22 cellular contexts compared by ENCODE assay signal in genomic region chr20:58448958-58449357, GRCh38. TPM values are rescaled to one million over a fixed set of nuclear protein-coding genes. Genes with fewer than 3 reads are reported as not detected.
DNase-seq lines count a peak whose midpoint lies in the region; ATAC-seq and TF ChIP-seq lines count a peak whose summit lies in the region.
"Had no signal": no experiment of that assay in that cellular context is flagged by ENCODE, and none has a peak within 500 bp of the region (broad histone marks: within the 10 kb centered on the region; RNA-seq: fewer than 3 reads in every experiment).

No MANE protein-coding gene starts in this region.

- POLR2A ChIA-PET in SK-N-SH (lab: Yijun Ruan, JAX): interaction anchor here (0.6 to 2.0 kb wide), 3 partner anchors 23 to 202 kb away, joined by 3 to 6 read pairs (median 4); partner anchors contain the start of genes STX16 and VAPB

- TF ChIP-seq EP300 in SK-N-SH (IDR thresholded peaks at IDR 0.05; ENCODE audit: borderline replicate concordance in 1 of 2, low read depth in 1 of 2, low read length in 1 of 2): no peak

- peak overlapping the region; percentile 75 for H3K27ac Mint-ChIP-seq in glutamatergic neuron (ENCODE audit: unreplicated experiment)
- peak overlapping the region; percentile 61 for H3K27ac Mint-ChIP-seq in stimulated activated memory B cell treated with anti-CD40 and anti-IgM and Interleukin-4, amounts not matched to agents 10 μg/mL and 1 μg/mL and 100 μg/mL, for 72 hours

- intact Hi-C loops in heart left ventricle (cut with DNase I): loop anchor here in 7 of 10 donors (5.0 to 10.0 kb wide), 4 partner anchors 54 to 212 kb away; no protein-coding TSS in a partner anchor

- DNase-seq in cardiac muscle cell (ENCODE audit: low read depth in 1 of 2, low spot score in 1 of 2) (peak in 1 of 2 donors; percentile 70), heart left ventricle (no peak), SK-N-SH (peak; percentile 67), glutamatergic neuron (no peak), A172 (ENCODE audit: low spot score) (no peak), DMS79 treated with DMSO at 0.1 percent for 48 hours (lab: John Stamatoyannopoulos, UW) (no peak)
- DNase-seq: 8988T, DMS 273 treated with DMSO at 0.1 percent for 48 hours, DND-41, H9, MV-4-11, NCI-H1105 treated with DMSO at 0.1 percent for 48 hours, NCI-H2029 treated with DMSO at 0.1 percent for 48 hours, NCI-H226, NCI-H524, PC-3, SHP77 treated with DMSO at 0.1 percent for 48 hours had no signal

- no peaks in the 10 kb centered on the region for H3K27me3 Mint-ChIP-seq in glutamatergic neuron (ENCODE audit: unreplicated experiment)
- no peaks in the 10 kb centered on the region for H3K27me3 Mint-ChIP-seq in stimulated activated memory B cell treated with anti-CD40 and anti-IgM and Interleukin-4, amounts not matched to agents 10 μg/mL and 1 μg/mL and 100 μg/mL, for 72 hours
- H3K27me3 Mint-ChIP-seq: IgD-negative memory B cell had no signal

- H3K9me3 ChIP-seq in cardiac muscle cell (ENCODE audit: low read depth) (no peaks in the 10 kb centered on the region), heart left ventricle (peaks cover 0 to under 1% (median 0%) of the 10 kb centered on the region in 12 donors), SK-N-SH (no peaks in the 10 kb centered on the region)

- TF ChIP-seq RAD21 in SK-N-SH (IDR thresholded peaks at IDR 0.05; ENCODE audit: low read length): no peak

- peaks cover 43% of the 10 kb centered on the region; the same call in 1 of the 2 replicates for H3K79me2 ChIP-seq in SK-N-SH (ENCODE audit: insufficient read depth)

- H3K4me3 ChIP-seq in cardiac muscle cell (no peak overlapping the region), heart left ventricle (no peak overlapping the region), SK-N-SH (ENCODE audit: low read depth in 2 of 2, low read length in 1 of 2) (no peak overlapping the region)
- H3K4me3 ChIP-seq: GM12878 had no signal

- no peaks in the 10 kb centered on the region for H3K9me2 ChIP-seq in SK-N-SH

- no peak overlapping the region for H3K4me2 ChIP-seq in SK-N-SH

- H3K4me1 ChIP-seq in cardiac muscle cell (ENCODE audit: low read depth) (peaks cover 32% of the 10 kb centered on the region), heart left ventricle (peaks cover 0 to 12% (median 0%) of the 10 kb centered on the region in 12 donors), SK-N-SH (ENCODE audit: control insufficient read depth in 1 of 2, insufficient read depth in 2 of 2, low read depth in 1 of 2, low read length in 1 of 2) (peaks cover 4 to 36% of the 10 kb centered on the region in 2 experiments; a peak in 3 of 4 replicates)

- peaks cover 53% of the 10 kb centered on the region for H3K4me1 Mint-ChIP-seq in glutamatergic neuron (ENCODE audit: low read depth, unreplicated experiment)
- peaks cover 50% of the 10 kb centered on the region for H3K4me1 Mint-ChIP-seq in stimulated activated memory B cell treated with anti-CD40 and anti-IgM and Interleukin-4, amounts not matched to agents 10 μg/mL and 1 μg/mL and 100 μg/mL, for 72 hours
- H3K4me1 Mint-ChIP-seq: CD14-positive monocyte had no signal

- H4K20me1 ChIP-seq in SK-N-SH (ENCODE audit: insufficient read depth): no peaks in the 10 kb centered on the region

- H3K36me3 Mint-ChIP-seq in glutamatergic neuron (ENCODE audit: unreplicated experiment): no peaks in the 10 kb centered on the region
- peaks cover 54% of the 10 kb centered on the region for H3K36me3 Mint-ChIP-seq in stimulated activated memory B cell treated with anti-CD40 and anti-IgM and Interleukin-4, amounts not matched to agents 10 μg/mL and 1 μg/mL and 100 μg/mL, for 72 hours

- CTCF ChIA-PET in SK-N-SH (lab: Yijun Ruan, JAX): interaction anchor here (0.6 to 4.2 kb wide), 18 partner anchors 10 to 405 kb away, joined by 3 to 29 read pairs (median 4); partner anchors contain the start of gene STX16

- peak overlapping the region; percentile 37 for H3K4me3 Mint-ChIP-seq in glutamatergic neuron (ENCODE audit: unreplicated experiment)
- no peak overlapping the region for H3K4me3 Mint-ChIP-seq in stimulated activated memory B cell treated with anti-CD40 and anti-IgM and Interleukin-4, amounts not matched to agents 10 μg/mL and 1 μg/mL and 100 μg/mL, for 72 hours
- H3K4me3 Mint-ChIP-seq: CD14-positive monocyte, H9, IgD-negative memory B cell had no signal

- no peak for ATAC-seq in heart left ventricle
- no peak for ATAC-seq in stimulated activated memory B cell treated with anti-CD40 and anti-IgM and Interleukin-4, amounts not matched to agents 10 μg/mL and 1 μg/mL and 100 μg/mL, for 72 hours
- no peak for ATAC-seq in GM21360 (IDR thresholded peaks at IDR 0.05; ENCODE audit: unreplicated experiment)
- ATAC-seq: PC-3 had no signal

- H3K36me3 ChIP-seq in cardiac muscle cell (peaks cover 7% of the 10 kb centered on the region), heart left ventricle (peaks cover 0 to 59% (median 42%) of the 10 kb centered on the region in 9 donors), SK-N-SH (replicated peaks in 1 of 2; ENCODE audit: control insufficient read depth in 1 of 2, insufficient read depth in 2 of 2, low read length in 1 of 2) (peaks cover 33 to 46% of the 10 kb centered on the region in 2 experiments)

- peaks cover 10% of the 10 kb centered on the region for H3F3A ChIP-seq in SK-N-SH (replicated peaks; ENCODE audit: insufficient read depth)

- H3K27me3 ChIP-seq in cardiac muscle cell: no peaks in the 10 kb centered on the region
- H3K27me3 ChIP-seq in heart left ventricle: no peaks in the 10 kb centered on the region
- no peaks in the 10 kb centered on the region for H3K27me3 ChIP-seq in SK-N-SH (ENCODE audit: insufficient read depth)

- 59 to 89% (median 75%) methylated on average over 4 of the region's 4 CpGs for WGBS in heart left ventricle, 4 donors
- WGBS in SK-N-SH (ENCODE audit: low lambda C conversion rate): 84% methylated on average over 4 of the region's 4 CpGs

- H3K9me3 Mint-ChIP-seq in glutamatergic neuron (ENCODE audit: unreplicated experiment): peaks cover 2% of the 10 kb centered on the region
- peaks cover 2% of the 10 kb centered on the region for H3K9me3 Mint-ChIP-seq in stimulated activated memory B cell treated with anti-CD40 and anti-IgM and Interleukin-4, amounts not matched to agents 10 μg/mL and 1 μg/mL and 100 μg/mL, for 72 hours
- H3K9me3 Mint-ChIP-seq: H9 had no signal

- no peak overlapping the region for H3K9ac ChIP-seq in SK-N-SH

- H2AFZ ChIP-seq in SK-N-SH (ENCODE audit: low read depth): no peak overlapping the region

- no peak for TF ChIP-seq POLR2A in heart left ventricle (IDR thresholded peaks at IDR 0.05)

- H3K27ac ChIP-seq in cardiac muscle cell: peak overlapping the region; percentile 75
- no peak overlapping the region for H3K27ac ChIP-seq in heart left ventricle
- H3K27ac ChIP-seq in SK-N-SH (ENCODE audit: low read depth in 2 of 2, low read length in 1 of 2): peak overlapping the region; percentile 27 to 79; a peak in 3 of 4 replicates

- TF ChIP-seq CTCF in cardiac muscle cell (IDR thresholded peaks at IDR 0.05; ENCODE audit: low read depth, low read length) (no peak), heart left ventricle (IDR thresholded peaks at IDR 0.05) (no peak), SK-N-SH (IDR thresholded peaks at IDR 0.05) (no peak), glutamatergic neuron (IDR thresholded peaks at IDR 0.05; ENCODE audit: partially characterized antibody, unreplicated experiment) (no peak)

TF ChIP-seq in SK-N-SH, 30 proteins besides CTCF, POLR2A, EP300 and RAD21:
- no peak for TF ChIP-seq EZH2phosphoT487 (IDR thresholded peaks at IDR 0.05; ENCODE audit: borderline replicate concordance, low read depth)
- no peak for TF ChIP-seq FOSL2 (IDR thresholded peaks at IDR 0.05; ENCODE audit: borderline replicate concordance, low read depth)
- TF ChIP-seq TCF12 (IDR thresholded peaks at IDR 0.05): no peak
- TF ChIP-seq MAX (IDR thresholded peaks at IDR 0.05; ENCODE audit: low read depth): no peak
- TF ChIP-seq GABPA (IDR thresholded peaks at IDR 0.05; ENCODE audit: low read depth): no peak
- TF ChIP-seq ZBTB33 (IDR thresholded peaks at IDR 0.05; ENCODE audit: borderline replicate concordance, low read depth): no peak
- TF ChIP-seq YY1 (IDR thresholded peaks at IDR 0.05; ENCODE audit: low read depth): no peak
TF ChIP-seq in SK-N-SH: peak in this region for 0.

RNA-seq across cellular contexts. Expression of gene VAPB, which starts 59.9 kb away (rescaled TPM):
- total RNA-seq in cardiac muscle cell (9.7 and 10.5 TPM in 2 replicates), heart left ventricle (10 to 100 TPM; 30.7 to 76.1 (median 63.8) TPM), glutamatergic neuron (ENCODE audit: unreplicated experiment) (60.5 TPM)
- polyA plus RNA-seq in cardiac muscle cell (54.1 and 55.1 TPM in 2 replicates), heart left ventricle (10 to 100 TPM; 25.7 to 32.2 TPM), SK-N-SH (2012; rRNA removed) (16.8 and 16.9 TPM in 2 replicates)
- polyA plus RNA-seq in SK-N-SH (2012; cell fraction: cytosol; rRNA removed): 21.7 and 25.1 TPM in 2 replicates
- polyA plus RNA-seq in SK-N-SH (2012; cell fraction: nucleus; rRNA removed): 19.8 and 23.8 TPM in 2 replicates
- 9.2 and 10.0 TPM in 2 replicates for total RNA-seq in A172 (2014; rRNA removed; shearing (Covaris generic))

Comparison
In these comparisons a context has a peak if more than half of its experiments do, and no peak if none do; other contexts are left out.
1. H3K27ac ChIP-seq: peak in cardiac muscle cell (single experiment) and SK-N-SH (2 of 2); none in heart left ventricle (0 of 12).